In genomic region chr7:138890782-138891445, GRCh38 we compare ENCODE assay signal across 1 cellular context.
TF ChIP-seq lines count a peak whose summit lies in the region.

No MANE protein-coding gene starts in this region.

TF ChIP-seq in liver, 16 proteins besides CTCF, POLR2A, EP300 and RAD21 (continued from another document):
- TF ChIP-seq YY1 (IDR thresholded peaks at IDR 0.05): no peak
- no peak for TF ChIP-seq MAX (IDR thresholded peaks at IDR 0.05)
- TF ChIP-seq SP1 (IDR thresholded peaks at IDR 0.05): peak; percentile 91
- peak; percentile 58 for TF ChIP-seq NR2F2 (IDR thresholded peaks at IDR 0.05)
- TF ChIP-seq HNF4G (IDR thresholded peaks at IDR 0.05): no peak
